In the genomic region with DNA sequence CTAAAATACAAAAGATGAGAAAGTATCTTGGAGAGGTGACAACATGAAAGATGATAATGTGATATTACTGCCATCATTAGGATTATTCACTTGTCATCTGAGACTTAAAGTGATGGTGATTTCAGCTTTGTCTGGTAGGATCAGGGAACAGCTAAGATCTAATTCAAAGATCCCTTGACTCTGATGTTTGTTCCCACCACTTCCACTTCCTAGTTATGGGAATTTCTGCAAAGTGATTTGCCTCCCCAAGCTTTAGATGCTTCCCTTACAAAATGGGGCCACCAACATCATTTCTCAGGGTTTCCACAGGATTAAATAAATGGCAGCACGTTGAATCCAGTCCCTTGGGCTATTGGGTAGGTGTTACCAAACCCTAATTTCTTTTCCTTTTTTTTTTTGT, we compare ENCODE assay signal across 26 cellular contexts.
"Had no signal": no experiment of that assay in that cellular context is flagged by ENCODE, and none has a peak within 500 bp of the region (broad histone marks: within the 10 kb centered on the region; RNA-seq: fewer than 3 reads in every experiment).

No MANE protein-coding gene starts in this region.

- H3K4me1 ChIP-seq: colonic mucosa, esophagus muscularis mucosa, foreskin keratinocyte, gastrocnemius medialis, gastroesophageal sphincter, heart left ventricle, heart right ventricle had no signal

- H3K27ac ChIP-seq: colonic mucosa, coronary artery, dorsolateral prefrontal cortex, epithelial cell of prostate, esophagus muscularis mucosa, foreskin keratinocyte, gastrocnemius medialis, gastroesophageal sphincter, heart left ventricle, heart right ventricle had no signal

- H3K36me3 ChIP-seq: colonic mucosa, esophagus muscularis mucosa, gastrocnemius medialis, gastroesophageal sphincter, heart left ventricle, heart right ventricle had no signal

- FAIRE-seq: colon, endometrium, endothelial cell of umbilical vein, frontal cortex had no signal

- H3K27me3 ChIP-seq: colonic mucosa, esophagus muscularis mucosa, foreskin keratinocyte, gastrocnemius medialis, gastroesophageal sphincter had no signal

- H3K9me3 ChIP-seq: colonic mucosa, esophagus muscularis mucosa, gastrocnemius medialis, gastroesophageal sphincter, heart left ventricle, heart right ventricle had no signal

- H3K4me3 ChIP-seq: colonic mucosa, coronary artery, dorsolateral prefrontal cortex, esophagus muscularis mucosa, gastrocnemius medialis, gastroesophageal sphincter, heart left ventricle, heart right ventricle had no signal

- ATAC-seq: effector memory CD8-positive, alpha-beta T cell; esophagus mucosa; foreskin keratinocyte; gastrocnemius medialis; gastroesophageal sphincter; heart left ventricle; heart right ventricle had no signal

- DNase-seq: colonic mucosa; cortex of kidney; dermis blood vessel endothelial cell; dorsolateral prefrontal cortex; effector CD4-positive, alpha-beta T cell; effector CD8-positive, alpha-beta T cell; effector memory CD4-positive, alpha-beta T cell; effector memory CD8-positive, alpha-beta T cell; endodermal cell; erythroblast; foreskin fibroblast; foreskin keratinocyte; foreskin melanocyte; gastrocnemius medialis; glutamatergic neuron; heart left ventricle; heart right ventricle had no signal
